36 cellular contexts compared by ENCODE assay signal in the genomic region with DNA sequence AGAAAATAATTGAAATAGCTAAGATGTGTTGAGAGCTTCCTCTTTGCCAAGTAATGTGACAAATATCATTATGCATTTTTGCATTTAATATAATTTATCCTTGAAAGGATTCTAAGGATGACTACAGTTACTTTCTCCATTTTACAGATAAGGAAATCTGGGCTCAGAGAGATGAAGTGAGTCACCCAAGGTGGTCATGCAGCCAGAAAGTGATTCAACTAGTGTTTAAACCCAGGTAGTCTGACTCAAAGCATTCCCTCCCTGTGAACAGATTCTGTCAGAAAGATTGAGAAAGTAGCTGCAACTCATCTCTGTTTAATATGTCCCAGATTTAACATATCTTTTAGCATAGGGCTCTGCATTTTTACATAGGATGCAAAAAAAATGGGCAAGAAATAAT. TPM values are rescaled to one million over a fixed set of nuclear protein-coding genes. Genes with fewer than 3 reads are reported as not detected.
DNase-seq lines count a peak whose midpoint lies in the region; ATAC-seq and TF ChIP-seq lines count a peak whose summit lies in the region.
"Had no signal": no experiment of that assay in that cellular context is flagged by ENCODE, and none has a peak within 500 bp of the region (broad histone marks: within the 10 kb centered on the region; RNA-seq: fewer than 3 reads in every experiment).

No MANE protein-coding gene starts in this region.

- ATAC-seq in SK-N-SH treated with all-trans-retinoic acid at 6 μM for 48 hours, result no peak
- ATAC-seq in RWPE2 (ENCODE audit: low read depth), result peak; percentile 86
- no peak for ATAC-seq in gastroesophageal sphincter
- ATAC-seq: GM23338; lower lobe of right lung; stimulated activated naive CD8-positive, alpha-beta T cell treated with anti-CD3 and anti-CD28 coated beads, Interleukin-15, Interleukin-2, amounts not matched to agents 100 U/mL and 50 U/mL, for 24 hours had no signal

- H2BK120ac ChIP-seq in trophoblast cell (ENCODE audit: insufficient read depth, low read length, poor library complexity), result no peak overlapping the region

- TF ChIP-seq CTCF in SK-N-SH (IDR thresholded peaks at IDR 0.05) (no peak), RWPE2 (IDR thresholded peaks at IDR 0.05; ENCODE audit: poor library complexity, severe bottlenecking) (no peak), gastroesophageal sphincter (IDR thresholded peaks at IDR 0.05) (no peak)

- no peaks in the 10 kb centered on the region for H3K9me2 ChIP-seq in SK-N-SH

- H3K4ac ChIP-seq in trophoblast cell (ENCODE audit: low read depth, low read length), result no peak overlapping the region

- no peak overlapping the region for H3K18ac ChIP-seq in trophoblast cell (ENCODE audit: low read length)

- H4K12ac ChIP-seq in trophoblast cell (ENCODE audit: low read depth, low read length), result no peak overlapping the region

- H3K36me3 ChIP-seq in SK-N-SH (replicated peaks in 1 of 2; ENCODE audit: control insufficient read depth in 1 of 2, insufficient read depth in 2 of 2, low read length in 1 of 2) (no peaks in the 10 kb centered on the region), RWPE2 (ENCODE audit: low read depth) (no peaks in the 10 kb centered on the region), trophoblast cell (ENCODE audit: control insufficient read depth in 1 of 2, insufficient read depth in 2 of 2, low read length in 2 of 2) (no peaks in the 10 kb centered on the region), gastroesophageal sphincter (no peaks in the 10 kb centered on the region)
- H3K36me3 ChIP-seq: adrenal gland, lower lobe of right lung, thoracic aorta, vagina had no signal

- H3K27ac ChIP-seq in SK-N-SH (ENCODE audit: low read depth in 2 of 2, low read length in 1 of 2) (no peak overlapping the region), RWPE2 (ENCODE audit: poor library complexity, severe bottlenecking) (no peak overlapping the region), epithelial cell of prostate (no peak overlapping the region), trophoblast cell (ENCODE audit: low read depth, low read length) (no peak overlapping the region), gastroesophageal sphincter (no peak overlapping the region)
- H3K27ac ChIP-seq: 22Rv1, adrenal gland, lower lobe of right lung, SK-N-MC, skin epidermis, thoracic aorta, vagina had no signal

- TF ChIP-seq POLR2A in gastroesophageal sphincter (IDR thresholded peaks at IDR 0.05), result no peak

- 0 out of 2 replicates have a peak, but pooled peaks cover 9% of the 10 kb centered on the region for H3K9me3 ChIP-seq in SK-N-SH
- H3K9me3 ChIP-seq in RWPE2 (ENCODE audit: severe bottlenecking), result no peaks in the 10 kb centered on the region
- H3K9me3 ChIP-seq in trophoblast cell (ENCODE audit: insufficient read depth, low read depth, low read length), result peaks cover 2% of the 10 kb centered on the region
- H3K9me3 ChIP-seq in gastroesophageal sphincter, result no peaks in the 10 kb centered on the region
- H3K9me3 ChIP-seq: adrenal gland, lower lobe of right lung, thoracic aorta, vagina had no signal

- no peak overlapping the region for H4K91ac ChIP-seq in trophoblast cell (ENCODE audit: low read depth, low read length)

- H3K9ac ChIP-seq in SK-N-SH (no peak overlapping the region), trophoblast cell (ENCODE audit: low read length) (no peak overlapping the region)

- H2AK5ac ChIP-seq in trophoblast cell (ENCODE audit: low read length), result no peak overlapping the region

- H2BK5ac ChIP-seq in trophoblast cell (ENCODE audit: low read depth, low read length, poor library complexity), result no peak overlapping the region

- no peak for TF ChIP-seq EP300 in SK-N-SH (IDR thresholded peaks at IDR 0.05; ENCODE audit: borderline replicate concordance in 1 of 2, low read depth in 1 of 2, low read length in 1 of 2)
- no peak for TF ChIP-seq EP300 in gastroesophageal sphincter (IDR thresholded peaks at IDR 0.05)

- no peak overlapping the region for H3K4me2 ChIP-seq in SK-N-SH
- no peak overlapping the region for H3K4me2 ChIP-seq in trophoblast cell (ENCODE audit: low read length)
- H3K4me2 ChIP-seq: GM23338 had no signal

- H3K14ac ChIP-seq in trophoblast cell (ENCODE audit: low read length), result no peak overlapping the region

- H3K79me2 ChIP-seq in SK-N-SH (ENCODE audit: insufficient read depth), result no peaks in the 10 kb centered on the region
- H3K79me2 ChIP-seq in trophoblast cell (ENCODE audit: control insufficient read depth, insufficient read depth, low read length, poor library complexity), result no peaks in the 10 kb centered on the region

- no peaks in the 10 kb centered on the region for H3F3A ChIP-seq in SK-N-SH (replicated peaks; ENCODE audit: insufficient read depth)

- CTCF ChIA-PET in SK-N-SH (lab: Yijun Ruan, JAX), result interaction anchor here (1.0 to 1.4 kb wide), 3 partner anchors 9 to 129 kb away, joined by 3 to 4 read pairs (median 3); no protein-coding TSS in a partner anchor

- no peak overlapping the region for H3K23ac ChIP-seq in trophoblast cell (ENCODE audit: low read length)

- H3K79me1 ChIP-seq in trophoblast cell (ENCODE audit: low read length), result no peaks in the 10 kb centered on the region

- POLR2A ChIA-PET in SK-N-SH (lab: Yijun Ruan, JAX), result no interaction called here

- no peak overlapping the region for H3K4me3 ChIP-seq in SK-N-SH (ENCODE audit: low read depth in 2 of 2, low read length in 1 of 2)
- H3K4me3 ChIP-seq in RWPE2 (ENCODE audit: severe bottlenecking), result no peak overlapping the region
- H3K4me3 ChIP-seq in trophoblast cell (ENCODE audit: low read depth, low read length), result no peak overlapping the region
- no peak overlapping the region for H3K4me3 ChIP-seq in gastroesophageal sphincter
- H3K4me3 ChIP-seq: adrenal gland, GM23338, lower lobe of right lung, SK-N-MC, skin epidermis, thoracic aorta, vagina had no signal

- no peak overlapping the region for H4K8ac ChIP-seq in trophoblast cell (ENCODE audit: low read depth, low read length)

- TF ChIP-seq RAD21 in SK-N-SH (IDR thresholded peaks at IDR 0.05; ENCODE audit: low read length), result no peak

- DNase-seq in SK-N-SH (no peak), RWPE2 (ENCODE audit: low spot score) (no peak), epithelial cell of prostate (ENCODE audit: low read depth, low spot score) (peak; percentile 20), trophoblast cell (peak; percentile 7 to 49), T-helper 1 cell (no peak), NCI-H82 treated with DMSO at 0.1 percent for 48 hours (lab: John Stamatoyannopoulos, UW; ENCODE audit: unreplicated experiment) (no peak)
- DNase-seq: activated CD4-positive, alpha-beta T cell treated with anti-CD3 and anti-CD28 coated beads for 1 hour; activated CD8-positive, alpha-beta memory T cell treated with anti-CD3 and anti-CD28 coated beads for 24 hours; activated T-cell treated with anti-CD3 and anti-CD28 coated beads, Interleukin-2, amount 50 U/mL, for 24 hours; adrenal gland; AML-193; CD4-positive, alpha-beta T cell; cortex of kidney; EL; glutamatergic neuron; IMR-90; islet precursor cell; lower lobe of right lung; NCI-H1092 treated with DMSO at 0.1 percent for 48 hours; NCI-H187 treated with DMSO at 0.1 percent for 48 hours; NCI-H526 treated with DMSO at 0.1 percent for 48 hours; retina; stimulated activated naive CD8-positive, alpha-beta T cell treated with anti-CD3 and anti-CD28 coated beads, Interleukin-15, Interleukin-2, amounts not matched to agents 100 U/mL and 50 U/mL, for 24 hours; T-helper 2 cell had no signal

- H2BK12ac ChIP-seq in trophoblast cell (ENCODE audit: low read length), result no peak overlapping the region

- no peaks in the 10 kb centered on the region for H3K4me1 ChIP-seq in SK-N-SH (ENCODE audit: control insufficient read depth in 1 of 2, insufficient read depth in 2 of 2, low read depth in 1 of 2, low read length in 1 of 2)
- no peaks in the 10 kb centered on the region for H3K4me1 ChIP-seq in RWPE2 (ENCODE audit: insufficient read depth, poor library complexity, severe bottlenecking)
- no peaks in the 10 kb centered on the region for H3K4me1 ChIP-seq in trophoblast cell (ENCODE audit: control insufficient read depth in 1 of 2, insufficient read depth in 2 of 2, low read length in 2 of 2)
- no peaks in the 10 kb centered on the region for H3K4me1 ChIP-seq in gastroesophageal sphincter
- H3K4me1 ChIP-seq: adrenal gland, lower lobe of right lung, vagina had no signal

- no peaks in the 10 kb centered on the region for H4K20me1 ChIP-seq in SK-N-SH (ENCODE audit: insufficient read depth)

- H3K27me3 ChIP-seq in SK-N-SH (ENCODE audit: insufficient read depth) (no peaks in the 10 kb centered on the region), RWPE2 (ENCODE audit: insufficient read depth, poor library complexity, severe bottlenecking) (no peaks in the 10 kb centered on the region), trophoblast cell (ENCODE audit: insufficient read depth, low read length) (no peaks in the 10 kb centered on the region), gastroesophageal sphincter (no peaks in the 10 kb centered on the region)
- H3K27me3 ChIP-seq: adrenal gland, vagina had no signal

- no peak overlapping the region for H2AFZ ChIP-seq in SK-N-SH (ENCODE audit: low read depth)
- H2AFZ ChIP-seq in trophoblast cell (ENCODE audit: insufficient read depth, low read length, poor library complexity), result no peak overlapping the region
- H2AFZ ChIP-seq: GM23338 had no signal

TF ChIP-seq in SK-N-SH treated with all-trans-retinoic acid at 6 μM for 48 hours, 23 proteins besides CTCF, POLR2A, EP300 and RAD21 (continues in another document):
- no peak for TF ChIP-seq ZFP30 (CRISPR knock-in tag; IDR thresholded peaks at IDR 0.05)

TF ChIP-seq in SK-N-SH, 30 proteins besides CTCF, POLR2A, EP300 and RAD21 (continues in another document):
- TF ChIP-seq, protein P1, sequence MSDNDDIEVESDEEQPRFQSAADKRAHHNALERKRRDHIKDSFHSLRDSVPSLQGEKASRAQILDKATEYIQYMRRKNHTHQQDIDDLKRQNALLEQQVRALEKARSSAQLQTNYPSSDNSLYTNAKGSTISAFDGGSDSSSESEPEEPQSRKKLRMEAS (IDR thresholded peaks at IDR 0.05; ENCODE audit: low read depth), result no peak

RNA-seq across cellular contexts. Expression of a gene that starts 28.1 kb away (rescaled TPM):
- polyA plus RNA-seq in SK-N-SH (2012; rRNA removed), result 0.02 and 0.41 TPM in 2 replicates
- polyA plus RNA-seq in SK-N-SH (2012; cell fraction: cytosol; rRNA removed), result 0.46 and 0.84 TPM in 2 replicates
- 0.08 and 0.33 TPM in 2 replicates for polyA plus RNA-seq in SK-N-SH (2012; cell fraction: nucleus; rRNA removed)
- 0.26 and 0.32 TPM in 2 replicates for polyA plus RNA-seq in trophoblast cell (2013)
- under 1 TPM in 3 of 4 donors, not detected in 1; 0.15 to 0.47 (median 0.40) TPM for total RNA-seq in gastroesophageal sphincter
- total RNA-seq: cardiac septum; CD4-positive, alpha-beta T cell; endodermal cell; fibroblast of lung; IMR-90; lower lobe of right lung; osteocyte; thoracic aorta had no signal
- polyA plus RNA-seq: fibroblast of lung, IMR-90 had no signal

Comparison
In these comparisons a context has a peak if more than half of its experiments do, and no peak if none do; other contexts are left out.
1. DNase-seq: peak in epithelial cell of prostate (single experiment) and trophoblast cell (2 of 2); none in SK-N-SH (single experiment), RWPE2 (single experiment), T-helper 1 cell (0 of 5) and NCI-H82 treated with DMSO at 0.1 percent for 48 hours (single experiment).